Comparison of ENCODE assay signal across 21 cellular contexts in genomic region chr15:32152574-32152973, GRCh38.
DNase-seq lines count a peak whose midpoint lies in the region; ATAC-seq, FAIRE-seq and TF ChIP-seq lines count a peak whose summit lies in the region.
"Had no signal": no experiment of that assay in that cellular context is flagged by ENCODE, and none has a peak within 500 bp of the region (broad histone marks: within the 10 kb centered on the region; RNA-seq: fewer than 3 reads in every experiment).

No MANE protein-coding gene starts in this region.

- WGBS in H1 (ENCODE audit: extremely low coverage in 1 of 2, insufficient coverage in 1 of 2, insufficient read length in 1 of 2, insufficient replicate concordance in 2 of 2, low coverage in 1 of 2, low lambda C conversion rate in 2 of 2, missing lambda C conversion rate in 1 of 2), 2 experiments = 100% methylated on average over 1 of the region's 1 CpG; no CpG with 5 or more reads in 1 of the 2 experiments

- no peak for ATAC-seq in PC-3

- H3K4me3 ChIP-seq in HEK293 (ENCODE audit: low read depth, low read length) = no peak overlapping the region
- no peak overlapping the region for H3K4me3 ChIP-seq in H1 (ENCODE audit: extremely low read depth in 1 of 4, insufficient read depth in 2 of 4, low read depth in 3 of 4, low read length in 4 of 4)
- H3K4me3 ChIP-seq in effector memory CD4-positive, alpha-beta T cell (ENCODE audit: insufficient read depth, low read depth, low read length, poor library complexity, severe bottlenecking) = no peak overlapping the region
- no peak overlapping the region for H3K4me3 ChIP-seq in PC-3 (ENCODE audit: low read length)
- no peak overlapping the region for H3K4me3 ChIP-seq in uterus

- TF ChIP-seq EP300 in H1 (IDR thresholded peaks at IDR 0.05; ENCODE audit: borderline replicate concordance in 1 of 2, low read depth in 2 of 2, low read length in 2 of 2) = no peak

- FAIRE-seq in H1 (lab: Jason Lieb, UNC) = no peak
- FAIRE-seq: A204.1, D721Med, GM12892, GM19239 had no signal

- no peaks in the 10 kb centered on the region for H3K79me1 ChIP-seq in H1 (ENCODE audit: low read depth, low read length)

- H4K91ac ChIP-seq in H1 (replicated peaks; ENCODE audit: insufficient read length, low read length) = no peak overlapping the region

- TF ChIP-seq CTCF in HEK293 (tag by site-specific recombination; IDR thresholded peaks at IDR 0.05) = no peak
- TF ChIP-seq CTCF in H1 (IDR thresholded peaks at IDR 0.05; ENCODE audit: control extremely low read depth in 1 of 3, insufficient read depth in 1 of 3, low read depth in 1 of 3, low read length in 3 of 3) = no peak
- TF ChIP-seq CTCF in nephron progenitor cell (IDR thresholded peaks at IDR 0.05) = no peak
- no peak for TF ChIP-seq CTCF in PC-3 (conservative IDR thresholded peaks at IDR 0.05; ENCODE audit: low read depth, low read length)
- TF ChIP-seq CTCF in uterus (IDR thresholded peaks at IDR 0.05) = no peak

- H3K4me1 Mint-ChIP-seq in nephron progenitor cell = peaks cover 24% of the 10 kb centered on the region
- H3K4me1 Mint-ChIP-seq: B cell; CD4-positive, alpha-beta memory T cell had no signal

- H3K56ac ChIP-seq in H1 (replicated peaks; ENCODE audit: insufficient read length, low read depth, low read length) = no peak overlapping the region

- no peak overlapping the region for H2BK120ac ChIP-seq in H1 (replicated peaks; ENCODE audit: low read depth, low read length)

- 0 out of 4 replicates have a peak overlapping the region, but pooled peaks have one; percentile 9 to 12 for H3K4me2 ChIP-seq in H1 (ENCODE audit: insufficient read depth in 1 of 2, low read depth in 2 of 2, low read length in 2 of 2)
- no peak overlapping the region for H3K4me2 ChIP-seq in PC-3 (ENCODE audit: low read length)

- no peak overlapping the region for H2BK12ac ChIP-seq in H1 (ENCODE audit: low read depth, low read length)

- no peak overlapping the region for H3K4me3 Mint-ChIP-seq in nephron progenitor cell
- H3K4me3 Mint-ChIP-seq: B cell; CD4-positive, alpha-beta memory T cell had no signal

- H3K18ac ChIP-seq in H1 (ENCODE audit: extremely low read depth, low read length) = no peak overlapping the region

- H3K27ac ChIP-seq in HEK293 (ENCODE audit: extremely low read depth, low read depth, low read length) = no peak overlapping the region
- no peak overlapping the region for H3K27ac ChIP-seq in H1 (ENCODE audit: low read depth, low read length)
- no peak overlapping the region for H3K27ac ChIP-seq in effector memory CD4-positive, alpha-beta T cell (ENCODE audit: insufficient read depth, low read length, poor library complexity, severe bottlenecking)
- no peak overlapping the region for H3K27ac ChIP-seq in PC-3 (ENCODE audit: low read length)
- H3K27ac ChIP-seq in uterus = no peak overlapping the region
- H3K27ac ChIP-seq: C4-2B had no signal

- H3K9me3 Mint-ChIP-seq in nephron progenitor cell = no peaks in the 10 kb centered on the region

- no peak overlapping the region for H3K9ac ChIP-seq in H1 (replicated peaks in 1 of 4; ENCODE audit: extremely low read depth in 1 of 4, low read depth in 3 of 4, low read length in 3 of 4)
- H3K9ac ChIP-seq in PC-3 (ENCODE audit: low read length) = no peak overlapping the region

- peak overlapping the region; percentile 81 for H3K27ac Mint-ChIP-seq in nephron progenitor cell
- H3K27ac Mint-ChIP-seq: B cell; CD4-positive, alpha-beta memory T cell had no signal

- DNase-seq in ELF-1 (ENCODE audit: low read depth, low spot score) (peak; percentile 93), H1 (ENCODE audit: low read depth in 1 of 2, low spot score in 2 of 2) (no peak), nephron progenitor cell (no peak), PC-3 (no peak), uterus (no peak)
- DNase-seq in effector memory CD4-positive, alpha-beta T cell = no peak
- DNase-seq: CD4-positive, alpha-beta memory T cell; COR-L47; DMS153; DMS79 treated with DMSO at 0.1 percent for 48 hours; EL; GDM1; H7; IMR-90 had no signal

- no peak overlapping the region for H4K8ac ChIP-seq in H1 (ENCODE audit: extremely low read depth, insufficient read depth, low read length)

- no peak overlapping the region for H2BK5ac ChIP-seq in H1 (ENCODE audit: low read depth, low read length)

- H3K79me2 ChIP-seq in H1 (ENCODE audit: control insufficient read depth in 1 of 2, insufficient read depth in 2 of 2, low read length in 2 of 2) (no peaks in the 10 kb centered on the region), PC-3 (ENCODE audit: low read length) (no peaks in the 10 kb centered on the region)

- no peaks in the 10 kb centered on the region for H3K36me3 Mint-ChIP-seq in nephron progenitor cell (ENCODE audit: low read depth)
- H3K36me3 Mint-ChIP-seq: CD4-positive, alpha-beta memory T cell had no signal

- 0 out of 2 replicates have a peak overlapping the region, but pooled peaks have one; percentile 72 for H2BK15ac ChIP-seq in H1 (ENCODE audit: low read length)

- BruUV-seq in PC-3 (replicated peaks; lab: Mats Ljungman, UMichigan) = no TSS peak

- H3K27me3 ChIP-seq in H1 (replicated peaks in 1 of 4; ENCODE audit: control insufficient read depth in 3 of 4, extremely low read depth in 1 of 4, insufficient read depth in 3 of 4, low read length in 3 of 4) (no peaks in the 10 kb centered on the region), PC-3 (ENCODE audit: low read length) (peaks cover 48% of the 10 kb centered on the region), uterus (no peaks in the 10 kb centered on the region)
- no peaks in the 10 kb centered on the region for H3K27me3 ChIP-seq in effector memory CD4-positive, alpha-beta T cell (replicated peaks; ENCODE audit: control insufficient read depth, insufficient read depth, low read length, poor library complexity, severe bottlenecking)

- no peak overlapping the region for H3K23ac ChIP-seq in H1 (ENCODE audit: insufficient read length)

- no peak overlapping the region for H4K5ac ChIP-seq in H1 (ENCODE audit: insufficient read length, low read depth, low read length)

- intact Hi-C loops in PC-3 (cut with micrococcal nuclease) (no loop called here), uterus (cut with DNase I; ENCODE audit: low total_unique reads) (no loop called here)

- no peaks in the 10 kb centered on the region for H3K9me2 ChIP-seq in PC-3 (replicated peaks; ENCODE audit: low read length)

- peaks cover 4% of the 10 kb centered on the region for H3K27me3 Mint-ChIP-seq in nephron progenitor cell (ENCODE audit: low read depth, poor library complexity)
- H3K27me3 Mint-ChIP-seq: B cell had no signal

- POLR2A ChIA-PET in HEK293 (lab: Yijun Ruan, JAX) (no interaction called here), H1 (lab: Charles Lee; ENCODE audit: partially characterized antibody) (interaction anchor here (1.5 kb wide), 1 partner anchor 122 kb away, joined by 3 read pairs; no protein-coding TSS in a partner anchor), PC-3 (lab: Charles Lee; ENCODE audit: unreplicated experiment) (no interaction called here)

- no peak for TF ChIP-seq RAD21 in H1 (IDR thresholded peaks at IDR 0.05 in 1 of 2, conservative IDR thresholded peaks at IDR 0.05 in 1 of 2; ENCODE audit: low read depth in 2 of 2, low read length in 2 of 2)

- no peak for TF ChIP-seq POLR2A in H1 (IDR thresholded peaks at IDR 0.05; ENCODE audit: control extremely low read depth in 1 of 2, low read depth in 2 of 2, low read length in 2 of 2)
- TF ChIP-seq POLR2A in uterus (IDR thresholded peaks at IDR 0.05) = no peak

- CTCF ChIA-PET in HEK293 (lab: Yijun Ruan, JAX) = interaction anchor here (1.0 kb wide), 1 partner anchor 174 kb away, joined by 3 read pairs; no protein-coding TSS in a partner anchor
- CTCF ChIA-PET in H1 (lab: Charles Lee; ENCODE audit: partially characterized antibody) = interaction anchor here (0.6 to 2.5 kb wide), 5 partner anchors 40 to 296 kb away, joined by 3 to 12 read pairs (median 3); no protein-coding TSS in a partner anchor
- CTCF ChIA-PET in PC-3 (lab: Charles Lee) = no interaction called here

- peaks cover 2% of the 10 kb centered on the region; the same call in 1 of the 2 replicates for H3K23me2 ChIP-seq in H1 (ENCODE audit: low read depth, low read length)

- no peak overlapping the region for H2AFZ ChIP-seq in H1 (ENCODE audit: low read length)
- no peak overlapping the region for H2AFZ ChIP-seq in PC-3 (ENCODE audit: low read length)

- no peak overlapping the region for H3K14ac ChIP-seq in H1 (ENCODE audit: insufficient read length)

- H2AK5ac ChIP-seq in H1 (ENCODE audit: low read depth, low read length) = peak overlapping the region; percentile 53; the same call in 1 of the 2 replicates

- H2BK20ac ChIP-seq in H1 (ENCODE audit: low read length) = no peak overlapping the region

- H3K4me1 ChIP-seq in HEK293 (ENCODE audit: control insufficient read depth, insufficient read depth, low read length) = no peaks in the 10 kb centered on the region
- peaks cover 0 to 6% (median 0%) of the 10 kb centered on the region in 4 experiments; a peak in 1 of 7 replicates for H3K4me1 ChIP-seq in H1 (replicated peaks in 1 of 4; ENCODE audit: control insufficient read depth in 3 of 4, insufficient read depth in 4 of 4, low read length in 3 of 4)
- no peaks in the 10 kb centered on the region for H3K4me1 ChIP-seq in effector memory CD4-positive, alpha-beta T cell (ENCODE audit: control insufficient read depth, insufficient read depth, low read length, poor library complexity, severe bottlenecking)
- no peaks in the 10 kb centered on the region for H3K4me1 ChIP-seq in PC-3 (ENCODE audit: insufficient read depth, low read length)
- no peaks in the 10 kb centered on the region for H3K4me1 ChIP-seq in uterus

- no peaks in the 10 kb centered on the region for H3F3A ChIP-seq in PC-3 (ENCODE audit: low read length, unreplicated experiment)

- H3K36me3 ChIP-seq in HEK293 (ENCODE audit: control insufficient read depth in 2 of 2, insufficient read depth in 1 of 2, low read length in 2 of 2) (no peaks in the 10 kb centered on the region), H1 (ENCODE audit: control insufficient read depth in 2 of 4, insufficient read depth in 4 of 4, low read length in 3 of 4) (no peaks in the 10 kb centered on the region), PC-3 (ENCODE audit: low read depth, low read length) (no peaks in the 10 kb centered on the region), uterus (no peaks in the 10 kb centered on the region)
- H3K36me3 ChIP-seq in effector memory CD4-positive, alpha-beta T cell (ENCODE audit: control insufficient read depth, insufficient read depth, low read length) = no peaks in the 10 kb centered on the region

- H3K4ac ChIP-seq in H1 (replicated peaks; ENCODE audit: insufficient read length, low read depth, low read length) = no peak overlapping the region

- H4K20me1 ChIP-seq in H1 (replicated peaks in 1 of 2; ENCODE audit: control insufficient read depth in 1 of 2, insufficient read depth in 2 of 2, low read length in 2 of 2) (no peaks in the 10 kb centered on the region), PC-3 (ENCODE audit: low read length) (no peaks in the 10 kb centered on the region)

- H3K9me3 ChIP-seq in HEK293 (ENCODE audit: control insufficient read depth, insufficient read depth, low read depth, low read length) (no peaks in the 10 kb centered on the region), H1 (ENCODE audit: insufficient read depth in 2 of 2, low read depth in 1 of 2, low read length in 1 of 2) (no peaks in the 10 kb centered on the region), PC-3 (ENCODE audit: low read length) (no peaks in the 10 kb centered on the region), uterus (no peaks in the 10 kb centered on the region)
- H3K9me3 ChIP-seq in effector memory CD4-positive, alpha-beta T cell (ENCODE audit: control insufficient read depth, low read length) = no peaks in the 10 kb centered on the region
